ENCODE assay signal across 9 cellular contexts in genomic region chr9:109441296-109441695, GRCh38. TPM values are rescaled to one million over a fixed set of nuclear protein-coding genes. Genes with fewer than 3 reads are reported as not detected.
A peak's percentile ranks its signal among the peaks of the same experiment; 100 is the strongest.
DNase-seq lines count a peak whose midpoint lies in the region; ATAC-seq and TF ChIP-seq lines count a peak whose summit lies in the region.
"Had no signal": no experiment of that assay in that cellular context is flagged by ENCODE, and none has a peak within 500 bp of the region (broad histone marks: within the 10 kb centered on the region; RNA-seq: fewer than 3 reads in every experiment).

No MANE protein-coding gene starts in this region.

- no peak for TF ChIP-seq RAD21 in SK-N-SH (IDR thresholded peaks at IDR 0.05; ENCODE audit: low read length)

- CTCF ChIA-PET in SK-N-SH (lab: Yijun Ruan, JAX) = interaction anchor here (0.6 to 6.5 kb wide), 33 partner anchors 9 to 993 kb away, joined by 3 to 177 read pairs (median 5); partner anchors contain the start of gene PTPN3

- H3K4me1 ChIP-seq in SK-N-SH (ENCODE audit: control insufficient read depth in 1 of 2, insufficient read depth in 2 of 2, low read depth in 1 of 2, low read length in 1 of 2) (peaks cover 0 to 2% of the 10 kb centered on the region in 2 experiments; a peak in 1 of 4 replicates), iPS-18a (ENCODE audit: control insufficient read depth, low read depth, low read length) (peaks cover 6% of the 10 kb centered on the region)

- TF ChIP-seq CTCF in SK-N-SH (IDR thresholded peaks at IDR 0.05) (no peak), GM13977 (IDR thresholded peaks at IDR 0.05; ENCODE audit: extremely low read depth, insufficient read depth, missing control alignments) (no peak)

- in situ Hi-C loops in GM13977 (cut with MboI; ENCODE audit: low pct_unique_long_range_greater_than_20kb, low sequenced_read_pairs, unreplicated experiment) = no loop called here

- H3K27me3 ChIP-seq in SK-N-SH (ENCODE audit: insufficient read depth) (no peaks in the 10 kb centered on the region), iPS-18a (ENCODE audit: control insufficient read depth, insufficient read depth, low read length) (no peaks in the 10 kb centered on the region)

- no peaks in the 10 kb centered on the region for H4K20me1 ChIP-seq in SK-N-SH (ENCODE audit: insufficient read depth)

- H3K9ac ChIP-seq in SK-N-SH = no peak overlapping the region
- peak overlapping the region; percentile 35 for H3K9ac ChIP-seq in iPS-18a (ENCODE audit: low read length)

- peaks cover 0 to 10% of the 10 kb centered on the region in 2 experiments for H3K36me3 ChIP-seq in SK-N-SH (replicated peaks in 1 of 2; ENCODE audit: control insufficient read depth in 1 of 2, insufficient read depth in 2 of 2, low read length in 1 of 2)
- H3K36me3 ChIP-seq in iPS-18a (ENCODE audit: control insufficient read depth, low read depth, low read length) = no peaks in the 10 kb centered on the region

- no peak overlapping the region for H3K4me2 ChIP-seq in SK-N-SH

- 60% methylated on average over 3 of the region's 3 CpGs for WGBS in SK-N-SH (ENCODE audit: low lambda C conversion rate)

- H3K9me3 ChIP-seq in SK-N-SH = no peaks in the 10 kb centered on the region
- no peaks in the 10 kb centered on the region for H3K9me3 ChIP-seq in iPS-18a (ENCODE audit: control insufficient read depth, low read depth, low read length)

- no peaks in the 10 kb centered on the region for H3K9me2 ChIP-seq in SK-N-SH

- peak; percentile 2 for ATAC-seq in GM18870 (IDR thresholded peaks at IDR 0.05; ENCODE audit: unreplicated experiment)
- ATAC-seq in HG02678 (IDR thresholded peaks at IDR 0.05; ENCODE audit: unreplicated experiment) = no peak
- no peak for ATAC-seq in Right ventricle myocardium superior (ENCODE audit: poor library complexity)

- no peaks in the 10 kb centered on the region for H3K79me2 ChIP-seq in SK-N-SH (ENCODE audit: insufficient read depth)

- H3K27ac ChIP-seq in SK-N-SH (ENCODE audit: low read depth in 2 of 2, low read length in 1 of 2) (peak overlapping the region in 1 of 2 experiments; percentile 67; a peak in 2 of 4 replicates), iPS-18a (ENCODE audit: low read length) (peak overlapping the region; percentile 66)

- intact Hi-C loops in Right ventricle myocardium superior (cut with DNase I) = no loop called here

- peaks cover 5% of the 10 kb centered on the region for H3F3A ChIP-seq in SK-N-SH (replicated peaks; ENCODE audit: insufficient read depth)

- no peak overlapping the region for H3K4me3 ChIP-seq in SK-N-SH (ENCODE audit: low read depth in 2 of 2, low read length in 1 of 2)
- H3K4me3 ChIP-seq in iPS-18a (ENCODE audit: low read length) = no peak overlapping the region

- DNase-seq in A172 (ENCODE audit: low spot score) (peak; percentile 20), SK-N-SH (peak; percentile 26), NCI-H2107 treated with DMSO at 0.1 percent for 48 hours (lab: John Stamatoyannopoulos, UW; ENCODE audit: unreplicated experiment) (no peak), Right ventricle myocardium superior (no peak), GM13977 (ENCODE audit: low spot score) (no peak)

- TF ChIP-seq EP300 in SK-N-SH (IDR thresholded peaks at IDR 0.05; ENCODE audit: borderline replicate concordance in 1 of 2, low read depth in 1 of 2, low read length in 1 of 2) = no peak

- POLR2A ChIA-PET in SK-N-SH (lab: Yijun Ruan, JAX) = interaction anchor here (1.7 kb wide), 1 partner anchor 29 kb away, joined by 8 read pairs; no protein-coding TSS in a partner anchor

- no peak overlapping the region for H2AFZ ChIP-seq in SK-N-SH (ENCODE audit: low read depth)

TF ChIP-seq in SK-N-SH, 30 proteins besides CTCF, POLR2A, EP300 and RAD21:
- TF ChIP-seq YY1 (IDR thresholded peaks at IDR 0.05; ENCODE audit: low read depth) (no peak), RXRA (IDR thresholded peaks at IDR 0.05; ENCODE audit: borderline replicate concordance, low read depth) (no peak)

RNA-seq across cellular contexts. Expression of gene PTPN3, which starts 56.8 kb away (rescaled TPM):
- 7.8 and 10.3 TPM in 2 replicates for total RNA-seq in A172 (2014; rRNA removed; shearing (Covaris generic))
- 7.5 and 7.8 TPM in 2 replicates for polyA plus RNA-seq in SK-N-SH (2012; rRNA removed)
- 5.5 and 5.6 TPM in 2 replicates for polyA plus RNA-seq in SK-N-SH (2012; cell fraction: cytosol; rRNA removed)
- polyA plus RNA-seq in SK-N-SH (2012; cell fraction: nucleus; rRNA removed) = 16.7 and 19.9 TPM in 2 replicates
- 38.6 TPM for total RNA-seq in Right ventricle myocardium superior
- total RNA-seq: CD8-positive, alpha-beta T cell had no signal

Comparison
In these comparisons a context has a peak if more than half of its experiments do, and no peak if none do; other contexts are left out.
1. DNase-seq: peak in A172 (single experiment) and SK-N-SH (single experiment); none in NCI-H2107 treated with DMSO at 0.1 percent for 48 hours (single experiment), Right ventricle myocardium superior (single experiment) and GM13977 (single experiment).